In genomic region chr17:28339431-28339830, GRCh38 we compare ENCODE assay signal across 19 cellular contexts. TPM values are rescaled to one million over a fixed set of nuclear protein-coding genes. Genes with fewer than 3 reads are reported as not detected.
DNase-seq lines count a peak whose midpoint lies in the region; ATAC-seq and TF ChIP-seq lines count a peak whose summit lies in the region.
"Had no signal": no experiment of that assay in that cellular context is flagged by ENCODE, and none has a peak within 500 bp of the region (broad histone marks: within the 10 kb centered on the region; RNA-seq: fewer than 3 reads in every experiment).

No MANE protein-coding gene starts in this region.

- no peaks in the 10 kb centered on the region for H3K27me3 ChIP-seq in heart right ventricle

- H3K36me3 Mint-ChIP-seq in endothelial cell (ENCODE audit: low read depth, unreplicated experiment) (peaks cover 33% of the 10 kb centered on the region), nephron (ENCODE audit: low read depth) (peaks cover 30% of the 10 kb centered on the region)

- peak overlapping the region in 9 of 10 donors; percentile 38 to 99 (median 98) for H3K27ac ChIP-seq in heart right ventricle
- H3K27ac ChIP-seq: A549 had no signal

- no peak overlapping the region for H3K4me3 ChIP-seq in heart right ventricle
- H3K4me3 ChIP-seq: A549 had no signal

- H3K4me1 ChIP-seq in heart right ventricle = peaks cover 11 to 58% (median 47%) of the 10 kb centered on the region in 9 donors

- 93 to 94% methylated on average over 14 to 15 of the region's 15 CpGs for WGBS in heart right ventricle, 2 donors

- in situ Hi-C loops in GM13976 (cut with MboI; ENCODE audit: low sequenced_read_pairs, unreplicated experiment) = no loop called here

- H3K27ac Mint-ChIP-seq in endothelial cell (ENCODE audit: unreplicated experiment) = peak overlapping the region; percentile 70
- no peak overlapping the region for H3K27ac Mint-ChIP-seq in nephron

- no peak for DNase-seq in heart right ventricle
- DNase-seq in left cardiac atrium = no peak
- no peak for DNase-seq in endothelial cell (ENCODE audit: low spot score)
- no peak for DNase-seq in GM13976 (ENCODE audit: low spot score)
- DNase-seq in DMS153 treated with DMSO at 0.1 percent for 48 hours (lab: John Stamatoyannopoulos, UW; ENCODE audit: unreplicated experiment) = no peak
- DNase-seq: C1 segment of cervical spinal cord, DMS153, H9, Karpas-422, MM.1S, NCI-H1092 treated with DMSO at 0.1 percent for 48 hours, NCI-H1694 treated with DMSO at 0.1 percent for 48 hours, NCI-H2107, NCI-H2227 treated with DMSO at 0.1 percent for 48 hours, NCI-H524, SHP77 had no signal

- intact Hi-C loops in heart right ventricle (cut with DNase I) (loop anchor here in 3 of 10 donors (1.0 to 10.0 kb wide), 5 partner anchors 18 to 615 kb away; partner anchors contain the start of genes NLK (in 2 of the 3), PHF12 (in 2 of the 3) and POLDIP2 (in 1 of the 3)), left cardiac atrium (cut with DNase I) (no loop called here)

- no peaks in the 10 kb centered on the region for H3K9me3 ChIP-seq in heart right ventricle
- H3K9me3 ChIP-seq: A549 had no signal

- peaks cover 3 to 57% (median 51%) of the 10 kb centered on the region in 9 donors for H3K36me3 ChIP-seq in heart right ventricle

- no peak for ATAC-seq in heart right ventricle
- ATAC-seq in left cardiac atrium = no peak
- no peak for ATAC-seq in GM21825 (IDR thresholded peaks at IDR 0.05; ENCODE audit: unreplicated experiment)
- ATAC-seq: A549 had no signal

- H3K9me3 Mint-ChIP-seq in endothelial cell (ENCODE audit: unreplicated experiment) (no peaks in the 10 kb centered on the region), nephron (no peaks in the 10 kb centered on the region)
- H3K9me3 Mint-ChIP-seq: H9 had no signal

- H3K4me1 Mint-ChIP-seq in endothelial cell (ENCODE audit: unreplicated experiment) (peaks cover 37% of the 10 kb centered on the region), nephron (peaks cover 34% of the 10 kb centered on the region)

- H3K4me3 Mint-ChIP-seq in endothelial cell (ENCODE audit: unreplicated experiment) = no peak overlapping the region
- H3K4me3 Mint-ChIP-seq in nephron = peak overlapping the region in 2 of 3 experiments; percentile 29 to 55
- H3K4me3 Mint-ChIP-seq: H9 had no signal

- TF ChIP-seq CTCF in heart right ventricle (IDR thresholded peaks at IDR 0.05) = no peak
- no peak for TF ChIP-seq CTCF in endothelial cell (IDR thresholded peaks at IDR 0.05; ENCODE audit: unreplicated experiment)
- no peak for TF ChIP-seq CTCF in nephron (IDR thresholded peaks at IDR 0.05; ENCODE audit: unreplicated experiment in 3 of 3)
- no peak for TF ChIP-seq CTCF in GM13976 (IDR thresholded peaks at IDR 0.05; ENCODE audit: borderline replicate concordance, control extremely low read depth, extremely low read depth, insufficient read depth, missing control alignments)

- H3K27me3 Mint-ChIP-seq in endothelial cell (ENCODE audit: unreplicated experiment) (peaks cover 23% of the 10 kb centered on the region), nephron (ENCODE audit: low read depth) (no peaks in the 10 kb centered on the region)

RNA-seq across cellular contexts. Expression of gene TNFAIP1, which starts 3.9 kb away (rescaled TPM):
- total RNA-seq in heart right ventricle (10 to 100 TPM; 33.0 to 87.6 (median 45.8) TPM), left cardiac atrium (10 to 100 TPM; 26.4 to 83.8 TPM), endothelial cell (ENCODE audit: unreplicated experiment) (104 TPM)
- polyA plus RNA-seq in heart right ventricle = 10 to 100 TPM; 15.1 to 33.8 TPM

RNA-seq across cellular contexts. Expression of gene IFT20, which starts 4.2 kb away (rescaled TPM):
- 10 to 100 TPM in 7 of 10 donors, 1 to 10 TPM in 3; 8.5 to 15.4 (median 10.8) TPM for total RNA-seq in heart right ventricle
- 10 to 100 TPM; 16.8 to 38.2 TPM for polyA plus RNA-seq in heart right ventricle
- 10 to 100 TPM; 17.7 to 21.0 TPM for total RNA-seq in left cardiac atrium
- total RNA-seq in endothelial cell (ENCODE audit: unreplicated experiment) = 47.2 TPM

RNA-seq across cellular contexts. Expression of gene POLDIP2, which starts 17.9 kb away (rescaled TPM):
- 100 to 1,000 TPM; 144 to 176 (median 160) TPM for total RNA-seq in heart right ventricle
- 100 to 1,000 TPM in 1 of 2 donors, 10 to 100 TPM in 1; 66.4 to 149 TPM for polyA plus RNA-seq in heart right ventricle
- 100 to 1,000 TPM in 1 of 2 donors, 10 to 100 TPM in 1; 96.3 to 107 TPM for total RNA-seq in left cardiac atrium
- total RNA-seq in endothelial cell (ENCODE audit: unreplicated experiment) = 57.2 TPM

RNA-seq across cellular contexts. Expression of gene TMEM97, which starts 20.4 kb away (rescaled TPM):
- total RNA-seq in heart right ventricle (1 to 10 TPM; 2.3 to 4.4 (median 3.2) TPM), left cardiac atrium (1 to 10 TPM; 5.4 to 6.0 TPM), endothelial cell (ENCODE audit: unreplicated experiment) (59.4 TPM)
- 1 to 10 TPM; 1.6 to 5.2 TPM for polyA plus RNA-seq in heart right ventricle

RNA-seq across cellular contexts. Expression of gene SEBOX, which starts 25.6 kb away (rescaled TPM):
- total RNA-seq in heart right ventricle (not detected), left cardiac atrium (not detected), endothelial cell (ENCODE audit: unreplicated experiment) (not detected)
- polyA plus RNA-seq in heart right ventricle = not detected
- total RNA-seq: H9 had no signal
- polyA plus RNA-seq: A549 had no signal
